In the genomic region with DNA sequence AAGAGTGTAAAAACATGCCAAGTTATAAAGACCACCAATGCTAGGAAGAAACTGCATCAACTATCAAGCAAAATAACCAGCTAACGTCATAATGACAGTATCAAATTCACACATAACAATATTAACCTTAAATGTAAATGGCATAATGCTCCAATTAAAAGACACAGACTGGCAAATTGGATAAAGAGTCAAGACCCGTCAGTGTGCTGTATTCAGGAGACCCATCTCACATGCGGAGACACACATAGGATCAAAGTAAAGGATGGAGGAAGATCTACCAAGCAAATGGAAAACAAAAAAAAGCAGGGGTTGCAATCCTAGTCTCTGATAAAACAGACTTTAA, we compare ENCODE assay signal across 5 cellular contexts. TPM values are rescaled to one million over a fixed set of nuclear protein-coding genes. Genes with fewer than 3 reads are reported as not detected.
"Had no signal": no experiment of that assay in that cellular context is flagged by ENCODE, and none has a peak within 500 bp of the region (broad histone marks: within the 10 kb centered on the region; RNA-seq: fewer than 3 reads in every experiment).

No MANE protein-coding gene starts in this region.

RNA-seq across cellular contexts. Expression of gene XCL2, which starts 2.7 kb away (rescaled TPM):
- total RNA-seq: activated B cell treated with CpG ODN at 0.5 μM for 24 hours; activated CD4-positive, alpha-beta memory T cell treated with anti-CD3 and anti-CD28 coated beads, Interleukin-2, amount 10 ng/mL, durations not matched to agents 7 days and 5 days; activated CD4-positive, alpha-beta T cell treated with anti-CD3 and anti-CD28 coated beads, Interleukin-2, amount 10 ng/mL, durations not matched to agents 7 days and 5 days; T-helper 17 cell; WTC11 had no signal

RNA-seq across cellular contexts. Expression of gene XCL1, which starts 29.9 kb away (rescaled TPM):
- total RNA-seq: activated B cell treated with CpG ODN at 0.5 μM for 24 hours, T-helper 17 cell had no signal
